10 cellular contexts compared by ENCODE assay signal in the genomic region with DNA sequence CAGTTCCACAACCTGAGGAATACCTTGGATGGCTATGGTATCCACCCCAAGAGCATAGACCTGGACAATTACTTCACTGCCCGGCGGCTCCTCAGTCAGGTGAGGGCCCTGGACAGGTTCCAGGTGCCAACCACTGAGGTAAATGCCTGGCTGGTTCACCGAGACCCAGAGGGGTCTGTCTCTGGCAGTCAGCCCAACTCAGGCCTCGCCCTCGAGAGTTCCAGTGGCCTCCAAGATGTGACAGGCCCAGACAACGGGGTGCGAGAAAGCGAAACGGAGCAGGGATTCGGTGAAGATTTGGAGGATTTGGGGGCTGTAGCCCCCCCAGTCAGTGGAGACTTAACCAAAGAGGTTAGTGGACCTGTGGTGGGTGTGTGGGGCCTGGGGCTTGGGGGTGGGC. TPM values are rescaled to one million over a fixed set of nuclear protein-coding genes. Genes with fewer than 3 reads are reported as not detected.
DNase-seq lines count a peak whose midpoint lies in the region; ATAC-seq and TF ChIP-seq lines count a peak whose summit lies in the region.
"Had no signal": no experiment of that assay in that cellular context is flagged by ENCODE, and none has a peak within 500 bp of the region (broad histone marks: within the 10 kb centered on the region; RNA-seq: fewer than 3 reads in every experiment).

No MANE protein-coding gene starts in this region.

- no peaks in the 10 kb centered on the region for H3K27me3 ChIP-seq in fibroblast of lung (ENCODE audit: control insufficient read depth, insufficient read depth, low read length)
- H3K27me3 ChIP-seq: neutrophil had no signal

- no peaks in the 10 kb centered on the region for H3K9me3 ChIP-seq in T-helper 17 cell (ENCODE audit: control insufficient read depth, low read length, poor library complexity, severe bottlenecking)
- no peaks in the 10 kb centered on the region for H3K9me3 ChIP-seq in fibroblast of lung (ENCODE audit: control insufficient read depth, insufficient read depth, low read depth, low read length)
- H3K9me3 ChIP-seq: neutrophil had no signal

- intact Hi-C loops in Calu3 (cut with micrococcal nuclease; ENCODE audit: unreplicated experiment), result no loop called here

- DNase-seq in Calu3, result no peak
- no peak for DNase-seq in T-helper 17 cell
- no peak for DNase-seq in fibroblast of lung (ENCODE audit: low read depth in 2 of 2)
- no peak for DNase-seq in retinal pigment epithelial cell (ENCODE audit: low read depth)
- no peak for DNase-seq in NOMO-1 (lab: John Stamatoyannopoulos, UW; ENCODE audit: unreplicated experiment in 2 of 2)
- no peak for DNase-seq in hypothalamus (lab: John Stamatoyannopoulos, UW)
- DNase-seq in NCI-H748 (lab: John Stamatoyannopoulos, UW; ENCODE audit: unreplicated experiment), result no peak

- H3K27ac Mint-ChIP-seq in Calu3 (ENCODE audit: unreplicated experiment), result no peak overlapping the region
- H3K27ac Mint-ChIP-seq in T-helper 17 cell, result peak overlapping the region; percentile 96

- H3K36me3 Mint-ChIP-seq in Calu3 (ENCODE audit: insufficient read depth, unreplicated experiment) (peaks cover 91% of the 10 kb centered on the region), T-helper 17 cell (ENCODE audit: low read depth) (peaks cover 8% of the 10 kb centered on the region)

- no peak overlapping the region for H2AFZ ChIP-seq in fibroblast of lung (ENCODE audit: low read length)

- BruUV-seq in Calu3 (replicated peaks; lab: Mats Ljungman, UMichigan), result no TSS peak

- peaks cover 34% of the 10 kb centered on the region for H3K4me1 ChIP-seq in fibroblast of lung (ENCODE audit: control insufficient read depth, extremely low read depth, insufficient read depth, low read length)

- H3K4me3 Mint-ChIP-seq in Calu3 (ENCODE audit: low read depth, unreplicated experiment) (peak overlapping the region; percentile 94), T-helper 17 cell (no peak overlapping the region)

- H3K79me2 ChIP-seq in fibroblast of lung (ENCODE audit: control insufficient read depth, insufficient read depth, low read length), result peaks cover 44% of the 10 kb centered on the region

- H3K27me3 Mint-ChIP-seq in Calu3 (ENCODE audit: unreplicated experiment), result no peaks in the 10 kb centered on the region
- no peaks in the 10 kb centered on the region for H3K27me3 Mint-ChIP-seq in T-helper 17 cell

- peaks cover 4% of the 10 kb centered on the region for H3K36me3 ChIP-seq in fibroblast of lung (ENCODE audit: control insufficient read depth, insufficient read depth, low read length)

- H3K4me2 ChIP-seq in fibroblast of lung (ENCODE audit: extremely low read depth, insufficient read depth, low read length), result peak overlapping the region; percentile 67

- no peaks in the 10 kb centered on the region for H3K9me3 Mint-ChIP-seq in Calu3 (ENCODE audit: low read depth, unreplicated experiment)

- no peaks in the 10 kb centered on the region for H4K20me1 ChIP-seq in fibroblast of lung (ENCODE audit: control insufficient read depth, extremely low read depth, insufficient read depth, low read length)

- H3K4me1 Mint-ChIP-seq in Calu3 (ENCODE audit: low read depth, unreplicated experiment) (peaks cover 68% of the 10 kb centered on the region), T-helper 17 cell (peaks cover 55% of the 10 kb centered on the region)

- H3K4me3 ChIP-seq in fibroblast of lung (replicated peaks in 1 of 4; ENCODE audit: control extremely low read depth in 1 of 4, insufficient read depth in 1 of 4, low read depth in 3 of 4, low read length in 4 of 4) (peak overlapping the region in 2 of 4 experiments; percentile 69 to 93), retinal pigment epithelial cell (ENCODE audit: low read length) (peak overlapping the region; percentile 92)

- ATAC-seq in T-helper 17 cell (no peak), HG02678 (IDR thresholded peaks at IDR 0.05; ENCODE audit: unreplicated experiment) (no peak)

- CTCF ChIA-PET in Calu3 (lab: Charles Lee), result no interaction called here

- TF ChIP-seq CTCF in Calu3 (IDR thresholded peaks at IDR 0.05; ENCODE audit: unreplicated experiment), result no peak
- no peak for TF ChIP-seq CTCF in fibroblast of lung (conservative IDR thresholded peaks at IDR 0.05 in 1 of 2, IDR thresholded peaks at IDR 0.05 in 1 of 2; ENCODE audit: low read depth in 1 of 2, low read length in 2 of 2)
- TF ChIP-seq CTCF in retinal pigment epithelial cell (conservative IDR thresholded peaks at IDR 0.05; ENCODE audit: low read depth, low read length), result no peak

- H3K9ac ChIP-seq in fibroblast of lung (ENCODE audit: insufficient read depth, low read length), result no peak overlapping the region

- peak overlapping the region; percentile 49 for H3K27ac ChIP-seq in fibroblast of lung (ENCODE audit: insufficient read depth, low read length)
- H3K27ac ChIP-seq: HL-60, neutrophil had no signal

RNA-seq across cellular contexts. Expression of gene NFE2L1, which starts 3.1 kb away (rescaled TPM):
- 216 and 247 TPM in 2 replicates for total RNA-seq in Calu3 (2022)
- total RNA-seq in T-helper 17 cell, result 10 to 100 TPM; 41.2 to 42.2 TPM
- 90.4 and 162 TPM in 2 replicates for total RNA-seq in fibroblast of lung
- polyA plus RNA-seq in fibroblast of lung, result 170 and 200 TPM in 2 replicates
- polyA plus RNA-seq in fibroblast of lung (2012), result 119 and 162 TPM in 2 replicates
- polyA minus RNA-seq in fibroblast of lung (ENCODE audit: low replicate concordance), result 172 and 227 TPM in 2 replicates

RNA-seq across cellular contexts. Expression of gene COPZ2, which starts 13.7 kb away (rescaled TPM):
- total RNA-seq in Calu3 (2022), result 1.1 and 1.2 TPM in 2 replicates
- total RNA-seq in T-helper 17 cell, result 1 to 10 TPM in 1 of 2 donors, not detected in 1; 1.0 TPM
- total RNA-seq in fibroblast of lung, result 49.8 and 63.1 TPM in 2 replicates
- 97.9 and 104 TPM in 2 replicates for polyA plus RNA-seq in fibroblast of lung
- 130 and 148 TPM in 2 replicates for polyA plus RNA-seq in fibroblast of lung (2012)
- 61.9 and 91.5 TPM in 2 replicates for polyA minus RNA-seq in fibroblast of lung (ENCODE audit: low replicate concordance)

RNA-seq across cellular contexts. Expression of gene CBX1, which starts 50.0 kb away (rescaled TPM):
- 111 and 126 TPM in 2 replicates for total RNA-seq in Calu3 (2022)
- total RNA-seq in T-helper 17 cell, result 10 to 100 TPM; 12.7 to 16.9 TPM
- total RNA-seq in fibroblast of lung, result 44.9 and 50.4 TPM in 2 replicates
- 64.8 and 68.1 TPM in 2 replicates for polyA plus RNA-seq in fibroblast of lung
- 78.7 and 95.1 TPM in 2 replicates for polyA plus RNA-seq in fibroblast of lung (2012)
- 3.5 and 7.2 TPM in 2 replicates for polyA minus RNA-seq in fibroblast of lung (ENCODE audit: low replicate concordance)

RNA-seq across cellular contexts. Expression of gene SNX11, which starts 56.3 kb away (rescaled TPM):
- 29.4 and 37.1 TPM in 2 replicates for total RNA-seq in Calu3 (2022)
- 10 to 100 TPM; 12.8 to 13.2 TPM for total RNA-seq in T-helper 17 cell
- 9.0 and 12.6 TPM in 2 replicates for total RNA-seq in fibroblast of lung
- 13.2 and 17.7 TPM in 2 replicates for polyA plus RNA-seq in fibroblast of lung
- 15.1 and 18.7 TPM in 2 replicates for polyA plus RNA-seq in fibroblast of lung (2012)
- polyA minus RNA-seq in fibroblast of lung (ENCODE audit: low replicate concordance), result 15.9 and 24.2 TPM in 2 replicates

Comparison
In these comparisons a context has a peak if more than half of its experiments do, and no peak if none do; other contexts are left out.
1. RNA of gene COPZ2, which starts 13.7 kb away (total RNA-seq): 49.8 to 63.1 TPM in fibroblast of lung; 1.1 to 1.2 TPM in Calu3 and 1.0 TPM in T-helper 17 cell; every median in the first group is over 10 times any median in the second.